ENCODE assay signal across 8 cellular contexts in genomic region chrX:120250522-120251271, GRCh38. TPM values are rescaled to one million over a fixed set of nuclear protein-coding genes. Genes with fewer than 3 reads are reported as not detected.
DNase-seq lines count a peak whose midpoint lies in the region; ATAC-seq and TF ChIP-seq lines count a peak whose summit lies in the region.

TSS of gene ZBTB33 (plus strand) at chrX:120250812. CDS start at chrX:120253416, 2,604 bp downstream.

- TF ChIP-seq CTCF in LNCaP clone FGC (IDR thresholded peaks at IDR 0.05; ENCODE audit: control insufficient read depth, extremely low read depth, insufficient read depth): peak; percentile 78
- TF ChIP-seq CTCF in RWPE2 (IDR thresholded peaks at IDR 0.05; ENCODE audit: poor library complexity, severe bottlenecking): peak; percentile 69
- peak; percentile 30 for TF ChIP-seq CTCF in fibroblast of mammary gland (conservative IDR thresholded peaks at IDR 0.05; ENCODE audit: control insufficient read depth, insufficient read depth, low read depth, low read length)
- peak; percentile 60 for TF ChIP-seq CTCF in natural killer cell (IDR thresholded peaks at IDR 0.05)

- peaks cover 29% of the 10 kb centered on the region for H3K36me3 Mint-ChIP-seq in activated T-helper 2 cell treated with anti-CD3 and anti-CD28 coated beads, Interferon-gamma antibody, Interleukin-2, Interleukin-4, amounts not matched to agents 10 μg/mL and 5 μg/mL and 100 μg/mL, durations not matched to agents 14 hours and 24 hours and 36 hours (ENCODE audit: low read depth)
- no peaks in the 10 kb centered on the region for H3K36me3 Mint-ChIP-seq in natural killer cell

- H3K27ac Mint-ChIP-seq in activated T-helper 2 cell treated with anti-CD3 and anti-CD28 coated beads, Interferon-gamma antibody, Interleukin-2, Interleukin-4, amounts not matched to agents 10 μg/mL and 5 μg/mL and 100 μg/mL, durations not matched to agents 14 hours and 24 hours and 36 hours: peak within 1 kb of the TSS; percentile 91
- H3K27ac Mint-ChIP-seq in natural killer cell: peak within 1 kb of the TSS; percentile 97 to 99

- H3K27me3 ChIP-seq in RWPE2 (ENCODE audit: insufficient read depth, poor library complexity, severe bottlenecking): no peaks in the 10 kb centered on the region

- peaks cover 3% of the 10 kb centered on the region for H3K4me1 ChIP-seq in RWPE2 (ENCODE audit: insufficient read depth, poor library complexity, severe bottlenecking)

- peak; percentile 94 for DNase-seq in ELR (ENCODE audit: low read depth)
- DNase-seq in H4 (ENCODE audit: low spot score): peak; percentile 94
- DNase-seq in LNCaP clone FGC (ENCODE audit: low read depth): peak; percentile 77
- peak; percentile 85 for DNase-seq in RWPE2 (ENCODE audit: low spot score)
- peak; percentile 79 for DNase-seq in activated T-helper 2 cell treated with anti-CD3 and anti-CD28 coated beads, Interferon-gamma antibody, Interleukin-2, Interleukin-4, amounts not matched to agents 10 μg/mL and 5 μg/mL and 100 μg/mL, durations not matched to agents 14 hours and 24 hours and 36 hours (ENCODE audit: low spot score)
- DNase-seq in fibroblast of mammary gland (ENCODE audit: low read depth): peak; percentile 91
- peak; percentile 75 for DNase-seq in natural killer cell
- peak; percentile 84 for DNase-seq in stimulated activated naive CD4-positive, alpha-beta T cell treated with Interleukin-2 at 50 U/mL for 16 hours (lab: John Stamatoyannopoulos, UW)

- intact Hi-C loops in activated T-helper 2 cell treated with anti-CD3 and anti-CD28 coated beads, Interferon-gamma antibody, Interleukin-2, Interleukin-4, amounts not matched to agents 10 μg/mL and 5 μg/mL and 100 μg/mL, durations not matched to agents 14 hours and 24 hours and 36 hours (cut with micrococcal nuclease): loop anchor here (2.0 to 5.0 kb wide), 2 partner anchors 60 to 237 kb away; partner anchors contain the start of gene TMEM255A
- intact Hi-C loops in natural killer cell (cut with micrococcal nuclease): loop anchor here (1.0 kb wide), 1 partner anchor 59 kb away; no protein-coding TSS in a partner anchor

- H3K27ac ChIP-seq in RWPE2 (ENCODE audit: poor library complexity, severe bottlenecking): peak within 1 kb of the TSS; percentile 65

- peaks cover 14% of the 10 kb centered on the region for H3K4me1 Mint-ChIP-seq in activated T-helper 2 cell treated with anti-CD3 and anti-CD28 coated beads, Interferon-gamma antibody, Interleukin-2, Interleukin-4, amounts not matched to agents 10 μg/mL and 5 μg/mL and 100 μg/mL, durations not matched to agents 14 hours and 24 hours and 36 hours (ENCODE audit: low read depth)
- peaks cover 16 to 21% of the 10 kb centered on the region in 2 donors for H3K4me1 Mint-ChIP-seq in natural killer cell

- H3K36me3 ChIP-seq in RWPE2 (ENCODE audit: low read depth): peaks cover 19% of the 10 kb centered on the region; the same call in 1 of the 2 replicates

- H3K4me3 ChIP-seq in LNCaP clone FGC (ENCODE audit: low read depth, low read length) (peak within 1 kb of the TSS; percentile 73), RWPE2 (ENCODE audit: severe bottlenecking) (peak within 1 kb of the TSS; percentile 42), fibroblast of mammary gland (ENCODE audit: control insufficient read depth, low read depth, low read length) (peak within 1 kb of the TSS; percentile 71)

- peak; percentile 98 for ATAC-seq in RWPE2 (ENCODE audit: low read depth)
- ATAC-seq in natural killer cell: peak; percentile 96 to 100 (median 98)

- no peaks in the 10 kb centered on the region for H3K9me3 ChIP-seq in RWPE2 (ENCODE audit: severe bottlenecking)

- H3K9me3 Mint-ChIP-seq in activated T-helper 2 cell treated with anti-CD3 and anti-CD28 coated beads, Interferon-gamma antibody, Interleukin-2, Interleukin-4, amounts not matched to agents 10 μg/mL and 5 μg/mL and 100 μg/mL, durations not matched to agents 14 hours and 24 hours and 36 hours: no peaks in the 10 kb centered on the region
- H3K9me3 Mint-ChIP-seq in natural killer cell: no peaks in the 10 kb centered on the region

- H3K27me3 Mint-ChIP-seq in activated T-helper 2 cell treated with anti-CD3 and anti-CD28 coated beads, Interferon-gamma antibody, Interleukin-2, Interleukin-4, amounts not matched to agents 10 μg/mL and 5 μg/mL and 100 μg/mL, durations not matched to agents 14 hours and 24 hours and 36 hours (ENCODE audit: low read depth): peaks cover 4% of the 10 kb centered on the region
- H3K27me3 Mint-ChIP-seq in natural killer cell (ENCODE audit: low read depth in 2 of 2): peaks cover 0 to 8% of the 10 kb centered on the region in 2 donors

- peak within 1 kb of the TSS; percentile 89 for H3K4me3 Mint-ChIP-seq in activated T-helper 2 cell treated with anti-CD3 and anti-CD28 coated beads, Interferon-gamma antibody, Interleukin-2, Interleukin-4, amounts not matched to agents 10 μg/mL and 5 μg/mL and 100 μg/mL, durations not matched to agents 14 hours and 24 hours and 36 hours (ENCODE audit: low read depth)
- peak within 1 kb of the TSS; percentile 99 for H3K4me3 Mint-ChIP-seq in natural killer cell

RNA-seq across cellular contexts. Expression of gene ZBTB33, which starts in this region (rescaled TPM):
- total RNA-seq in H4 (2014; rRNA removed; shearing (Covaris generic)): 15.0 and 23.8 TPM in 2 replicates
- 13.3 and 13.4 TPM in 2 replicates for total RNA-seq in activated T-helper 2 cell treated with anti-CD3 and anti-CD28 coated beads, Interferon-gamma antibody, Interleukin-2, Interleukin-4, amounts not matched to agents 10 μg/mL and 5 μg/mL and 100 μg/mL, durations not matched to agents 14 hours and 24 hours and 36 hours
- 10 to 100 TPM; 28.6 to 33.3 (median 29.2) TPM for total RNA-seq in natural killer cell

Comparison
In these comparisons a context has a peak if more than half of its experiments do, and no peak if none do; other contexts are left out.
1. Peak in every context shown above with its lines: DNase-seq, ATAC-seq, H3K4me3 ChIP-seq and H3K27ac ChIP-seq.